ENCODE assay signal across 19 cellular contexts in the genomic region with DNA sequence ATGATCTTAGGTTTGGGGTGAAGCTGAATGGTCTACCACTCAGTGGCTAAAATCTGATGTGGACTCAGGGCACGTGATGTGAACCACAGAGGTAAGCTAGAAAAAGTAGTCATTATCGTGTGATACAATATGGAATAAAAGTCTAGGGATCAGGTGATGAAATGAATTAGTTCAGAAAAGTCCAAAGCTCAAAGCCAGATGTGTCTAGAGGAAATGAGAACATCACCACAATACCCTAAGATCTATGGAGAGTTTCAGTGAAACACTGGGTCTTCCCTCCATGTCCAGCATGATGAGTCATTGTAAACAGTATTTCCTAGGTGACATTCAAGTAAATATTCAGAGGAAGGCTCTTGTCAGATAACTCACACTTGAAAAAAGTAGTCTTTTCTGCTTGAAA.
DNase-seq lines count a peak whose midpoint lies in the region; TF ChIP-seq lines count a peak whose summit lies in the region.
"Had no signal": no experiment of that assay in that cellular context is flagged by ENCODE, and none has a peak within 500 bp of the region (broad histone marks: within the 10 kb centered on the region; RNA-seq: fewer than 3 reads in every experiment).

No MANE protein-coding gene starts in this region.

- H3K4me1 Mint-ChIP-seq in CD4-positive, alpha-beta memory T cell: no peaks in the 10 kb centered on the region
- H3K4me1 Mint-ChIP-seq: brain had no signal

- DNase-seq in AG10803 (ENCODE audit: low read depth) (peak; percentile 52), HCEC 1CT (peak; percentile 58), RKO (ENCODE audit: low spot score) (peak; percentile 12), fibroblast of gingiva (ENCODE audit: low read depth) (peak; percentile 7), NCI-H1048 (lab: John Stamatoyannopoulos, UW) (no peak), colonic mucosa (no peak)
- no peak for DNase-seq in activated CD4-positive, alpha-beta T cell treated with anti-CD3 and anti-CD28 coated beads, Interleukin-2, amount 50 U/mL, for 1 hour
- no peak for DNase-seq in CD4-positive, alpha-beta memory T cell
- DNase-seq: ACHN; activated naive CD4-positive, alpha-beta T cell; effector CD4-positive, alpha-beta T cell; GF-D8; Karpas-422; NCI-H1694; NCI-H510A; transverse colon had no signal

- no peaks in the 10 kb centered on the region for H3K27me3 ChIP-seq in colonic mucosa
- H3K27me3 ChIP-seq in CD4-positive, alpha-beta memory T cell (ENCODE audit: insufficient read depth, low read length): no peaks in the 10 kb centered on the region
- H3K27me3 ChIP-seq: neutrophil, transverse colon had no signal

- no peaks in the 10 kb centered on the region for H3K27me3 Mint-ChIP-seq in CD4-positive, alpha-beta memory T cell

- POLR2A ChIA-PET in CD4-positive, alpha-beta memory T cell (lab: Charles Lee; ENCODE audit: partially characterized antibody): no interaction called here

- no peaks in the 10 kb centered on the region for H3K4me1 ChIP-seq in colonic mucosa
- no peaks in the 10 kb centered on the region for H3K4me1 ChIP-seq in CD4-positive, alpha-beta memory T cell (ENCODE audit: insufficient read depth, low read length)
- H3K4me1 ChIP-seq: transverse colon had no signal

- H3K27ac Mint-ChIP-seq in CD4-positive, alpha-beta memory T cell: no peak overlapping the region
- H3K27ac Mint-ChIP-seq: brain had no signal

- no peak overlapping the region for H3K4me3 Mint-ChIP-seq in CD4-positive, alpha-beta memory T cell
- H3K4me3 Mint-ChIP-seq: brain had no signal

- H3K4me3 ChIP-seq in AG10803 (ENCODE audit: low read length) (no peak overlapping the region), colonic mucosa (no peak overlapping the region)
- no peak overlapping the region for H3K4me3 ChIP-seq in CD4-positive, alpha-beta memory T cell (ENCODE audit: low read length in 2 of 2)
- H3K4me3 ChIP-seq: transverse colon had no signal

- no peak for TF ChIP-seq CTCF in AG10803 (conservative IDR thresholded peaks at IDR 0.05; ENCODE audit: low read length)
- no peak for TF ChIP-seq CTCF in colonic mucosa (IDR thresholded peaks at IDR 0.05)

- H3K27ac ChIP-seq in colonic mucosa: no peak overlapping the region
- H3K27ac ChIP-seq in CD4-positive, alpha-beta memory T cell (ENCODE audit: low read depth, low read length): no peak overlapping the region
- H3K27ac ChIP-seq: neutrophil, transverse colon, VCaP had no signal

- CTCF ChIA-PET in CD4-positive, alpha-beta memory T cell (lab: Charles Lee; ENCODE audit: partially characterized antibody): no interaction called here

- H3K36me3 Mint-ChIP-seq in CD4-positive, alpha-beta memory T cell: no peaks in the 10 kb centered on the region
- H3K36me3 Mint-ChIP-seq: brain had no signal

- H3K9me3 ChIP-seq in colonic mucosa: no peaks in the 10 kb centered on the region
- no peaks in the 10 kb centered on the region for H3K9me3 ChIP-seq in CD4-positive, alpha-beta memory T cell (ENCODE audit: control insufficient read depth in 1 of 2, low read length in 2 of 2)
- H3K9me3 ChIP-seq: neutrophil, transverse colon had no signal

- H3K9ac ChIP-seq in colonic mucosa (ENCODE audit: low read depth in 2 of 2, low read length in 2 of 2): no peak overlapping the region

- peaks cover 0 to 3% (median 1%) of the 10 kb centered on the region in 8 donors for H3K9me3 Mint-ChIP-seq in CD4-positive, alpha-beta memory T cell

- intact Hi-C loops in colonic mucosa (cut with DNase I): no loop called here
- intact Hi-C loops in CD4-positive, alpha-beta memory T cell (cut with micrococcal nuclease): no loop called here

- no peaks in the 10 kb centered on the region for H3K36me3 ChIP-seq in colonic mucosa
- H3K36me3 ChIP-seq in CD4-positive, alpha-beta memory T cell (ENCODE audit: insufficient read depth, low read length): no peaks in the 10 kb centered on the region
- H3K36me3 ChIP-seq: neutrophil, transverse colon had no signal

Comparison
In these comparisons a context has a peak if more than half of its experiments do, and no peak if none do; other contexts are left out.
1. DNase-seq: peak in AG10803 (single experiment), HCEC 1CT (single experiment), RKO (single experiment) and fibroblast of gingiva (single experiment); none in NCI-H1048 (single experiment), activated CD4-positive, alpha-beta T cell treated with anti-CD3 and anti-CD28 coated beads, Interleukin-2, amount 50 U/mL, for 1 hour (single experiment), colonic mucosa (single experiment) and CD4-positive, alpha-beta memory T cell (0 of 5).